Comparison of ENCODE assay signal across 30 cellular contexts in the genomic region with DNA sequence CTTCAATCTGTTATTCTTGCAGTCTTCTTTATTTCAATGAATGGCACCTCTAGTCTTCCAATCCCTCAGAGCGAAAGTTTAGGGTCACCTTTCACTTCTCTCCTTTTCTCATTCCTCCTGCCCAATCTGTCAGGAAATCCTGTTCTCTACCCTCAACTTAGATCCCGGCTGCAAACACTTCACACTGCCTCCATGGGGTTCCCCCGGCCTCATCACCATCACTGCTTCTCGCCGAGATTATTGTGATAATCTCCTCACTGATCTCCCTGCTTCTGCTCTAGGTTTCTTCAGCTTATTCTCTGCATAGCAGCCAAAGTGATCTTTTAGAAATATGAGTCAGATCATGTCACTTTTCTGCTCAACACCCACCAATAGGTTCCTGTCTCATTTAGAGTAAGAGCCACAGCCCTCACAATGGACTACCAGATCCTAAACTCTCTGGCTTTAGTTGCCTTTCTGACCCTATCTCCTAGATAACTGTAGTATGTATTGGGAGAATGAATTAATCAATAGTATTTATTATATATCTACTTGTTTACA. TPM values are rescaled to one million over a fixed set of nuclear protein-coding genes. Genes with fewer than 3 reads are reported as not detected.
A peak's percentile ranks its signal among the peaks of the same experiment; 100 is the strongest.
DNase-seq lines count a peak whose midpoint lies in the region; ATAC-seq and TF ChIP-seq lines count a peak whose summit lies in the region.
"Had no signal": no experiment of that assay in that cellular context is flagged by ENCODE, and none has a peak within 500 bp of the region (broad histone marks: within the 10 kb centered on the region; RNA-seq: fewer than 3 reads in every experiment).

No MANE protein-coding gene starts in this region.

- no peak overlapping the region for H3K4me3 ChIP-seq in BLaER1 treated with 17β-estradiol and CSF1 and Interleukin-3, amounts not matched to agents 10 nM and 100 nM
- H3K4me3 ChIP-seq in endodermal cell (ENCODE audit: low read length) = no peak overlapping the region
- H3K4me3 ChIP-seq: A549, upper lobe of right lung had no signal

- TF ChIP-seq CTCF in endodermal cell (conservative IDR thresholded peaks at IDR 0.05) = no peak

- in situ Hi-C loops in KBM-7 (cut with MboI; ENCODE audit: low pct_unique_long_range_greater_than_20kb, low sequenced_read_pairs) = no loop called here

- H3K27me3 ChIP-seq in BLaER1 treated with 17β-estradiol and CSF1 and Interleukin-3, amounts not matched to agents 10 nM and 100 nM = no peaks in the 10 kb centered on the region
- peaks cover 4% of the 10 kb centered on the region for H3K27me3 ChIP-seq in endodermal cell (ENCODE audit: control insufficient read depth, insufficient read depth, low read length, poor library complexity, severe bottlenecking)
- H3K27me3 ChIP-seq: upper lobe of right lung had no signal

- no peaks in the 10 kb centered on the region for H3K9me3 Mint-ChIP-seq in endodermal cell
- H3K9me3 Mint-ChIP-seq: activated naive CD8-positive, alpha-beta T cell treated with anti-CD3 and anti-CD28 coated beads, Interleukin-2, amount 50 U/mL, for 24 hours; WTC11 had no signal

- peaks cover 43 to 82% (median 79%) of the 10 kb centered on the region in 10 experiments for H3K4me1 ChIP-seq in BLaER1 treated with 17β-estradiol and CSF1 and Interleukin-3, amounts not matched to agents 10 nM and 100 nM
- H3K4me1 ChIP-seq in endodermal cell (ENCODE audit: control insufficient read depth, insufficient read depth, low read length) = no peaks in the 10 kb centered on the region
- H3K4me1 ChIP-seq: A549, upper lobe of right lung had no signal

- ATAC-seq in GM21360 (IDR thresholded peaks at IDR 0.05; ENCODE audit: unreplicated experiment) = peak; percentile 61
- ATAC-seq in HG03432 (IDR thresholded peaks at IDR 0.05; ENCODE audit: unreplicated experiment) = peak; percentile 49
- ATAC-seq: A549; activated CD8-positive, alpha-beta memory T cell treated with anti-CD3 and anti-CD28 coated beads, Interleukin-2, amount 10 ng/mL, durations not matched to agents 7 days and 5 days; activated naive CD8-positive, alpha-beta T cell treated with anti-CD3 and anti-CD28 coated beads, Interleukin-2, amount 50 U/mL, for 24 hours; activated T-cell treated with anti-CD3 and anti-CD28 coated beads, Interleukin-2, amount 50 U/mL, for 4 hours; effector memory CD8-positive, alpha-beta T cell; left colon; PC-3; stimulated activated effector memory CD8-positive, alpha-beta T cell treated with anti-CD3 and anti-CD28 coated beads, Interleukin-12 subunit alpha, Interleukin-12 subunit beta, amount 100 ng/mL, for 72 hours; T-cell; upper lobe of right lung; WTC11 had no signal

- DNase-seq in endodermal cell = peak; percentile 72
- no peak for DNase-seq in KBM-7
- DNase-seq in GM19238 (ENCODE audit: insufficient read length, low spot score) = no peak
- DNase-seq in dermis blood vessel endothelial cell = no peak
- no peak for DNase-seq in DMS 273 treated with DMSO at 0.1 percent for 48 hours (lab: John Stamatoyannopoulos, UW)
- DNase-seq: activated CD4-positive, alpha-beta T cell treated with anti-CD3 and anti-CD28 coated beads, Interleukin-2, amount 50 U/mL, for 1 hour; activated CD8-positive, alpha-beta memory T cell treated with anti-CD3 and anti-CD28 coated beads, Interleukin-2, amount 10 ng/mL, durations not matched to agents 7 days and 5 days; activated naive CD8-positive, alpha-beta T cell treated with anti-CD3 and anti-CD28 coated beads, Interleukin-2, amount 50 U/mL, for 24 hours; activated T-cell treated with anti-CD3 and anti-CD28 coated beads, Interleukin-2, amount 50 U/mL, for 4 hours; caudate nucleus; CD8-positive, alpha-beta memory T cell; cortex of kidney; effector memory CD8-positive, alpha-beta T cell; Karpas-422; left colon; mammary epithelial cell; NCI-H1417 treated with DMSO at 0.1 percent for 48 hours; NCI-H2081; NCI-H524 treated with DMSO at 0.1 percent for 48 hours; NK-92 treated with Interleukin-12 subunit alpha and Interleukin-12 subunit beta, amount 100 ng/mL, for 24 hours; PC-3; stimulated activated CD4-positive, alpha-beta T cell treated with anti-CD3 and anti-CD28 coated beads, Interleukin-15, amount 100 ng/mL, for 24 hours; T-cell; upper lobe of right lung had no signal

- no peaks in the 10 kb centered on the region for H4K20me1 ChIP-seq in BLaER1 treated with 17β-estradiol and CSF1 and Interleukin-3, amounts not matched to agents 10 nM and 100 nM

- peaks cover 0 to 6% (median 0%) of the 10 kb centered on the region in 11 experiments; a peak in 1 of 22 replicates for H3K9me3 ChIP-seq in BLaER1 treated with 17β-estradiol and CSF1 and Interleukin-3, amounts not matched to agents 10 nM and 100 nM (replicated peaks in 1 of 11)
- H3K9me3 ChIP-seq in endodermal cell (ENCODE audit: control insufficient read depth, low read length) = no peaks in the 10 kb centered on the region
- H3K9me3 ChIP-seq: A549, upper lobe of right lung had no signal

- no peaks in the 10 kb centered on the region for H3K36me3 ChIP-seq in BLaER1 treated with 17β-estradiol and CSF1 and Interleukin-3, amounts not matched to agents 10 nM and 100 nM
- H3K36me3 ChIP-seq in endodermal cell (ENCODE audit: control insufficient read depth, insufficient read depth, low read length) = no peaks in the 10 kb centered on the region
- H3K36me3 ChIP-seq: upper lobe of right lung had no signal

- H3K4me1 Mint-ChIP-seq in endodermal cell = peaks cover 14% of the 10 kb centered on the region
- H3K4me1 Mint-ChIP-seq: activated CD8-positive, alpha-beta memory T cell treated with anti-CD3 and anti-CD28 coated beads, Interleukin-2, amount 10 ng/mL, durations not matched to agents 7 days and 5 days; CD8-positive, alpha-beta memory T cell; stimulated activated effector memory CD8-positive, alpha-beta T cell treated with anti-CD3 and anti-CD28 coated beads, Interleukin-12 subunit alpha, Interleukin-12 subunit beta, amount 100 ng/mL, for 72 hours; WTC11 had no signal

- WGBS in endodermal cell (ENCODE audit: insufficient coverage in 1 of 2, insufficient read length in 1 of 2), 2 experiments = 50 to 81% methylated on average over 3 to 5 of the region's 5 CpGs

- no peak overlapping the region for H3K9ac ChIP-seq in BLaER1 treated with 17β-estradiol and CSF1 and Interleukin-3, amounts not matched to agents 10 nM and 100 nM
- H3K9ac ChIP-seq in endodermal cell (ENCODE audit: extremely low read depth, low read length, poor library complexity, severe bottlenecking) = no peak overlapping the region

- peak overlapping the region in 2 of 11 experiments; percentile 23 to 40; a peak in 5 of 22 replicates for H3K27ac ChIP-seq in BLaER1 treated with 17β-estradiol and CSF1 and Interleukin-3, amounts not matched to agents 10 nM and 100 nM
- no peak overlapping the region for H3K27ac ChIP-seq in endodermal cell (ENCODE audit: low read depth, low read length)
- H3K27ac ChIP-seq: A549, upper lobe of right lung had no signal

- peak overlapping the region in 8 of 11 experiments; percentile 1 to 81 (median 70); a peak in 14 of 22 replicates for H3K4me2 ChIP-seq in BLaER1 treated with 17β-estradiol and CSF1 and Interleukin-3, amounts not matched to agents 10 nM and 100 nM
- H3K4me2 ChIP-seq: A549 had no signal

- H3K27me3 Mint-ChIP-seq in endodermal cell (ENCODE audit: insufficient read depth) = peaks cover 21% of the 10 kb centered on the region
- H3K27me3 Mint-ChIP-seq: activated CD8-positive, alpha-beta memory T cell treated with anti-CD3 and anti-CD28 coated beads, Interleukin-2, amount 10 ng/mL, durations not matched to agents 7 days and 5 days; effector memory CD8-positive, alpha-beta T cell had no signal

- H3K36me3 Mint-ChIP-seq in endodermal cell (ENCODE audit: low read depth) = no peaks in the 10 kb centered on the region
- H3K36me3 Mint-ChIP-seq: activated CD8-positive, alpha-beta memory T cell treated with anti-CD3 and anti-CD28 coated beads, Interleukin-2, amount 10 ng/mL, durations not matched to agents 7 days and 5 days; CD8-positive, alpha-beta memory T cell; stimulated activated effector memory CD8-positive, alpha-beta T cell treated with anti-CD3 and anti-CD28 coated beads, Interleukin-12 subunit alpha, Interleukin-12 subunit beta, amount 100 ng/mL, for 72 hours; T-cell; WTC11 had no signal

- H3K27ac Mint-ChIP-seq in endodermal cell = no peak overlapping the region
- H3K27ac Mint-ChIP-seq: activated CD8-positive, alpha-beta memory T cell treated with anti-CD3 and anti-CD28 coated beads, Interleukin-2, amount 10 ng/mL, durations not matched to agents 7 days and 5 days; activated naive CD8-positive, alpha-beta T cell treated with anti-CD3 and anti-CD28 coated beads, Interleukin-2, amount 50 U/mL, for 24 hours; CD8-positive, alpha-beta memory T cell; effector memory CD8-positive, alpha-beta T cell; stimulated activated effector memory CD8-positive, alpha-beta T cell treated with anti-CD3 and anti-CD28 coated beads, Interleukin-12 subunit alpha, Interleukin-12 subunit beta, amount 100 ng/mL, for 72 hours; T-cell; WTC11 had no signal

- H3K4me3 Mint-ChIP-seq in endodermal cell = no peak overlapping the region
- H3K4me3 Mint-ChIP-seq: activated CD8-positive, alpha-beta memory T cell treated with anti-CD3 and anti-CD28 coated beads, Interleukin-2, amount 10 ng/mL, durations not matched to agents 7 days and 5 days; activated naive CD8-positive, alpha-beta T cell treated with anti-CD3 and anti-CD28 coated beads, Interleukin-2, amount 50 U/mL, for 24 hours; activated T-cell treated with anti-CD3 and anti-CD28 coated beads, Interleukin-2, amount 50 U/mL, for 4 hours; CD8-positive, alpha-beta memory T cell; effector memory CD8-positive, alpha-beta T cell; stimulated activated effector memory CD8-positive, alpha-beta T cell treated with anti-CD3 and anti-CD28 coated beads, Interleukin-12 subunit alpha, Interleukin-12 subunit beta, amount 100 ng/mL, for 72 hours; T-cell; WTC11 had no signal

RNA-seq across cellular contexts. Expression of a gene that starts 43.6 kb away (rescaled TPM):
- total RNA-seq in endodermal cell = 10 to 100 TPM; 22.3 to 29.0 TPM
- polyA plus RNA-seq in endodermal cell (2013, experiment 1 of 2) = 12.2 TPM
- polyA plus RNA-seq in endodermal cell (2013, experiment 2 of 2) = 12.9 TPM
- total RNA-seq in dermis blood vessel endothelial cell = 76.6 and 83.4 TPM in 2 replicates
- polyA plus RNA-seq: CD8-positive, alpha-beta memory T cell had no signal
